In the genomic region with DNA sequence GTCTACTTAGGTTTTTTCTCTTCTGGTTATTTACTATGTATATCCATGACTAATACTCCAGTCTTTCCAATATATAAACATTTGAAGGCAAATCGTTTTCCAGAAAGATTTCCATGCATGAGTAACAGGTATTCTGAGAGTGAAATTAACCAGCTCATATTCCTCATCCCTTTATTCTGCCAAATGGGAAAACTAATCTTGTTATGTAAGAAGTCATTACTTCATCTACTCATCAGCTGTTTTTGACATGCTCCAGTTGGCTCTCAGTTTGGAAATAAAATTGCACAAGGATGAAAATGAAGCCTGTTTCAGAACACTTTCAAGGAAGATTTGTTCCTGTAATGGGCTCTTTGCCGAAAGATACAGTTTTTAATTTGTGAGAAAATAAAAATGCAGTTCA, we compare ENCODE assay signal across 16 cellular contexts.
DNase-seq lines count a peak whose midpoint lies in the region; TF ChIP-seq lines count a peak whose summit lies in the region.
"Had no signal": no experiment of that assay in that cellular context is flagged by ENCODE, and none has a peak within 500 bp of the region (broad histone marks: within the 10 kb centered on the region; RNA-seq: fewer than 3 reads in every experiment).

No MANE protein-coding gene starts in this region.

- H3K27me3 ChIP-seq in tibial artery = no peaks in the 10 kb centered on the region
- H3K27me3 ChIP-seq: Peyer's patch had no signal

- TF ChIP-seq CTCF in fibroblast of pulmonary artery (IDR thresholded peaks at IDR 0.05; ENCODE audit: low read length, missing control alignments) (no peak), foreskin fibroblast (IDR thresholded peaks at IDR 0.05; ENCODE audit: low read depth, low read length) (no peak), tibial artery (IDR thresholded peaks at IDR 0.05) (no peak)

- DNase-seq in NCI-H82 (lab: John Stamatoyannopoulos, UW) (peak; percentile 4), NCI-H82 treated with DMSO at 0.1 percent for 48 hours (lab: John Stamatoyannopoulos, UW; ENCODE audit: unreplicated experiment) (no peak), amniotic epithelial cell (ENCODE audit: low read depth) (peak; percentile 55), fibroblast of pulmonary artery (ENCODE audit: low read depth) (peak; percentile 56), superior temporal gyrus (ENCODE audit: extremely low spot score) (peak; percentile 46), foreskin fibroblast (no peak), tibial artery (no peak), OCI-M1 (lab: John Stamatoyannopoulos, UW) (no peak)
- DNase-seq: COR-L47, DMS79, Karpas-422, NCI-H1105 treated with DMSO at 0.1 percent for 48 hours, NCI-H1930, NCI-H345, Peyer's patch, SHP77 had no signal

- intact Hi-C loops in tibial artery (cut with DNase I; ENCODE audit: low total_unique reads) = no loop called here

- H3K9me3 ChIP-seq in tibial artery = no peaks in the 10 kb centered on the region
- H3K9me3 ChIP-seq: Peyer's patch had no signal

- H3K4me3 ChIP-seq in fibroblast of pulmonary artery (replicated peaks; ENCODE audit: low read depth, low read length) (no peak overlapping the region), foreskin fibroblast (ENCODE audit: low read depth in 1 of 2, low read length in 2 of 2) (no peak overlapping the region), tibial artery (no peak overlapping the region)
- H3K4me3 ChIP-seq: Peyer's patch had no signal

- H3K27ac ChIP-seq in tibial artery = no peak overlapping the region
- H3K27ac ChIP-seq: Peyer's patch had no signal

- H3K4me1 ChIP-seq in tibial artery = no peaks in the 10 kb centered on the region
- H3K4me1 ChIP-seq: Peyer's patch had no signal

- no peaks in the 10 kb centered on the region for H3K36me3 ChIP-seq in tibial artery
- H3K36me3 ChIP-seq: Peyer's patch had no signal

Comparison
In these comparisons a context has a peak if more than half of its experiments do, and no peak if none do; other contexts are left out.
1. DNase-seq: peak in NCI-H82 (single experiment), amniotic epithelial cell (single experiment), fibroblast of pulmonary artery (single experiment) and superior temporal gyrus (single experiment); none in NCI-H82 treated with DMSO at 0.1 percent for 48 hours (single experiment), foreskin fibroblast (0 of 2), tibial artery (0 of 2) and OCI-M1 (single experiment).